In genomic region chr11:108545909-108546501, GRCh38 we compare ENCODE assay signal across 1 cellular context.
TF ChIP-seq lines count a peak whose summit lies in the region.

No MANE protein-coding gene starts in this region.

TF ChIP-seq in K562, 482 proteins besides CTCF, POLR2A, EP300 and RAD21 (continued from another document):
- TF ChIP-seq, protein P1, sequence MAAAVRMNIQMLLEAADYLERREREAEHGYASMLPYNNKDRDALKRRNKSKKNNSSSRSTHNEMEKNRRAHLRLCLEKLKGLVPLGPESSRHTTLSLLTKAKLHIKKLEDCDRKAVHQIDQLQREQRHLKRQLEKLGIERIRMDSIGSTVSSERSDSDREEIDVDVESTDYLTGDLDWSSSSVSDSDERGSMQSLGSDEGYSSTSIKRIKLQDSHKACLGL (CRISPR knock-in tag; IDR thresholded peaks at IDR 0.05; ENCODE audit: borderline replicate concordance, poor library complexity, severe bottlenecking): no peak
